9 cellular contexts compared by ENCODE assay signal in genomic region chr2:134766583-134766982, GRCh38. TPM values are rescaled to one million over a fixed set of nuclear protein-coding genes. Genes with fewer than 3 reads are reported as not detected.
"Had no signal": no experiment of that assay in that cellular context is flagged by ENCODE, and none has a peak within 500 bp of the region (broad histone marks: within the 10 kb centered on the region; RNA-seq: fewer than 3 reads in every experiment).

No MANE protein-coding gene starts in this region.

- FAIRE-seq: G401.6, GM12878, GM12891, GM12892, GM18507, GM19239 had no signal

- ATAC-seq: GM12878 had no signal

- H3K4me3 ChIP-seq: GM12878 had no signal

- DNase-seq: GDM1, GF-D8 had no signal

RNA-seq across cellular contexts. Expression of gene TMEM163, which starts 47.8 kb away (rescaled TPM):
- total RNA-seq: G401 had no signal
